Comparison of ENCODE assay signal across 9 cellular contexts in genomic region chr2:28565720-28566295, GRCh38.
DNase-seq lines count a peak whose midpoint lies in the region; ATAC-seq, FAIRE-seq and TF ChIP-seq lines count a peak whose summit lies in the region.
"Had no signal": no experiment of that assay in that cellular context is flagged by ENCODE, and none has a peak within 500 bp of the region (broad histone marks: within the 10 kb centered on the region; RNA-seq: fewer than 3 reads in every experiment).

No MANE protein-coding gene starts in this region.

- peaks cover 0 to 7% of the 10 kb centered on the region in 2 experiments; a peak in 3 of 5 replicates for H3K4me1 ChIP-seq in K562 (replicated peaks in 1 of 2; ENCODE audit: control insufficient read depth in 2 of 2, insufficient read depth in 2 of 2, low read length in 2 of 2)

- H3K4me3 ChIP-seq in NB4 (ENCODE audit: low read depth, low read length) (peak overlapping the region; percentile 67), K562 (no peak overlapping the region)

- no peak overlapping the region for H3K27ac Mint-ChIP-seq in natural killer cell treated with Interleukin-12 subunit alpha and Interleukin-12 subunit beta and Interleukin-15 and Interleukin-18, amount 100 ng/mL, for 72 hours

- DNase-seq in COLO668 (lab: John Stamatoyannopoulos, UW; ENCODE audit: unreplicated experiment) (peak; percentile 60), NB4 (ENCODE audit: low read depth) (no peak), K562 (ENCODE audit: extremely low read depth in 1 of 4, low spot score in 3 of 4) (no peak), SIG-M5 (lab: John Stamatoyannopoulos, UW) (no peak), NCI-H1694 treated with DMSO at 0.1 percent for 48 hours (lab: John Stamatoyannopoulos, UW) (no peak), putamen (ENCODE audit: low spot score) (no peak)
- DNase-seq in natural killer cell treated with Interleukin-12 subunit alpha and Interleukin-12 subunit beta and Interleukin-15 and Interleukin-18, amount 100 ng/mL, for 72 hours (ENCODE audit: low spot score) = no peak
- DNase-seq: activated effector memory CD4-positive, alpha-beta T cell treated with anti-CD3 and anti-CD28 coated beads, Interleukin-2, amount 50 U/mL, for 16 hours had no signal

- no peaks in the 10 kb centered on the region for H4K20me1 ChIP-seq in K562 (replicated peaks; ENCODE audit: control insufficient read depth, insufficient read depth, low read length)

- peaks cover 8 to 21% of the 10 kb centered on the region in 2 experiments; a peak in 4 of 5 replicates for H3K27me3 ChIP-seq in K562 (ENCODE audit: control insufficient read depth in 2 of 2, insufficient read depth in 2 of 2, low read length in 2 of 2)

- no peak overlapping the region for H3K9ac ChIP-seq in K562 (ENCODE audit: insufficient read depth in 1 of 2, low read depth in 2 of 2, low read length in 2 of 2)

- no peak overlapping the region; the same call in 1 of the 2 replicates for H3K4me2 ChIP-seq in K562 (ENCODE audit: insufficient read depth, low read length)

- peaks cover 3 to 4% of the 10 kb centered on the region in 2 donors for H3K4me1 Mint-ChIP-seq in natural killer cell treated with Interleukin-12 subunit alpha and Interleukin-12 subunit beta and Interleukin-15 and Interleukin-18, amount 100 ng/mL, for 72 hours (ENCODE audit: low read depth in 2 of 2)

- no peaks in the 10 kb centered on the region for H3K79me2 ChIP-seq in K562 (ENCODE audit: control insufficient read depth, insufficient read depth, low read length)

- no peaks in the 10 kb centered on the region for H3K9me1 ChIP-seq in K562 (ENCODE audit: control insufficient read depth, insufficient read depth, low read length)

- TF ChIP-seq EP300 in K562 (IDR thresholded peaks at IDR 0.05; ENCODE audit: low read length) = no peak

- POLR2A ChIA-PET in K562 (lab: Yijun Ruan, JAX) = interaction anchor here (0.6 to 1.4 kb wide), 4 partner anchors 9 to 206 kb away, joined by 3 to 5 read pairs (median 4); partner anchors contain the start of gene PPP1CB

- no peaks in the 10 kb centered on the region for H3K36me3 Mint-ChIP-seq in natural killer cell treated with Interleukin-12 subunit alpha and Interleukin-12 subunit beta and Interleukin-15 and Interleukin-18, amount 100 ng/mL, for 72 hours

- no peak for TF ChIP-seq RAD21 in K562 (CRISPR knock-in tag; conservative IDR thresholded peaks at IDR 0.05 in 1 of 2, IDR thresholded peaks at IDR 0.05 in 1 of 2)

- ATAC-seq in K562 (no peak), GM21825 (IDR thresholded peaks at IDR 0.05; ENCODE audit: unreplicated experiment) (no peak)
- ATAC-seq in natural killer cell treated with Interleukin-12 subunit alpha and Interleukin-12 subunit beta and Interleukin-15 and Interleukin-18, amount 100 ng/mL, for 72 hours = no peak

- H3K9me3 ChIP-seq in K562 (replicated peaks; ENCODE audit: control insufficient read depth, insufficient read depth, low read depth, low read length) = no peaks in the 10 kb centered on the region

- TF ChIP-seq POLR2A in NB4 (IDR thresholded peaks at IDR 0.05; ENCODE audit: extremely low read depth, insufficient read length) (no peak), K562 (conservative IDR thresholded peaks at IDR 0.05) (no peak)

- FAIRE-seq in K562 (lab: Jason Lieb, UNC) = no peak

- no TSS peak for BruUV-seq in K562 (replicated peaks; lab: Mats Ljungman, UMichigan)

- in situ Hi-C loops in K562 (cut with MboI) = no loop called here

- 10% methylated on average over 3 of the region's 3 CpGs for WGBS in K562 (ENCODE audit: insufficient coverage, low coverage, missing lambda C conversion rate)

- no peak overlapping the region for H3K27ac ChIP-seq in K562 (ENCODE audit: extremely low read depth, low read depth, low read length)

- H3K4me3 Mint-ChIP-seq in natural killer cell treated with Interleukin-12 subunit alpha and Interleukin-12 subunit beta and Interleukin-15 and Interleukin-18, amount 100 ng/mL, for 72 hours = peak overlapping the region; percentile 85

- H2AFZ ChIP-seq in K562 (ENCODE audit: low read depth, low read length) = no peak overlapping the region

- intact Hi-C loops in K562 (cut with micrococcal nuclease) = loop anchor here (5.0 to 10.0 kb wide), 3 partner anchors 41 to 389 kb away; no protein-coding TSS in a partner anchor

- no peaks in the 10 kb centered on the region for H3K36me3 ChIP-seq in K562 (ENCODE audit: control insufficient read depth, insufficient read depth, low read length)

- CTCF ChIA-PET in K562 (lab: Yijun Ruan, JAX; ENCODE audit: low intra/inter-chr PET ratio) = interaction anchor here (0.5 to 2.6 kb wide), 9 partner anchors 12 to 187 kb away, joined by 3 to 48 read pairs (median 4); partner anchors contain the start of gene PPP1CB

- peaks cover 2 to 7% of the 10 kb centered on the region in 2 donors for H3K27me3 Mint-ChIP-seq in natural killer cell treated with Interleukin-12 subunit alpha and Interleukin-12 subunit beta and Interleukin-15 and Interleukin-18, amount 100 ng/mL, for 72 hours

- TF ChIP-seq CTCF in NB4 (IDR thresholded peaks at IDR 0.05; ENCODE audit: low read depth, low read length) = no peak
- no peak for TF ChIP-seq CTCF in K562 (IDR thresholded peaks at IDR 0.05 in 2 of 3, conservative IDR thresholded peaks at IDR 0.05 in 1 of 3; ENCODE audit: insufficient read depth in 2 of 3, low read depth in 1 of 3, low read length in 3 of 3)

- no peaks in the 10 kb centered on the region for H3K9me3 Mint-ChIP-seq in natural killer cell treated with Interleukin-12 subunit alpha and Interleukin-12 subunit beta and Interleukin-15 and Interleukin-18, amount 100 ng/mL, for 72 hours

TF ChIP-seq in K562, 482 proteins besides CTCF, POLR2A, EP300 and RAD21:
- TF ChIP-seq ZNF263 (CRISPR knock-in tag; IDR thresholded peaks at IDR 0.05; ENCODE audit: borderline replicate concordance) (no peak), RBM25 (IDR thresholded peaks at IDR 0.05; ENCODE audit: low read depth, low read length, severe bottlenecking) (peak; percentile 67), ATF1 (CRISPR knock-in tag; IDR thresholded peaks at IDR 0.05) (no peak), ATF1 (tag; IDR thresholded peaks at IDR 0.05) (no peak), MLX (CRISPR knock-in tag; conservative IDR thresholded peaks at IDR 0.05) (no peak), GATA2 (CRISPR knock-in tag; IDR thresholded peaks at IDR 0.05) (0 out of 2 replicates have a peak, but pooled peaks have one; percentile 29), ZNF324 (CRISPR knock-in tag; IDR thresholded peaks at IDR 0.05) (no peak), CTBP1 (IDR thresholded peaks at IDR 0.05; ENCODE audit: borderline replicate concordance) (no peak), BCOR (IDR thresholded peaks at IDR 0.05) (0 out of 2 replicates have a peak, but pooled peaks have one; percentile 56), ZNF668 (CRISPR knock-in tag; IDR thresholded peaks at IDR 0.05) (no peak), ZFP36 (IDR thresholded peaks at IDR 0.05; ENCODE audit: low read depth, low read length, partially characterized antibody) (peak; percentile 65), RBM22 (IDR thresholded peaks at IDR 0.05; ENCODE audit: low read depth, low read length, poor library complexity, severe bottlenecking) (no peak), DDX20 (tag; IDR thresholded peaks at IDR 0.05; ENCODE audit: low read depth) (no peak), ZNF76 (CRISPR knock-in tag; IDR thresholded peaks at IDR 0.05; ENCODE audit: borderline replicate concordance) (no peak), PREB (CRISPR knock-in tag; IDR thresholded peaks at IDR 0.05) (no peak), BRD9 (IDR thresholded peaks at IDR 0.05; ENCODE audit: low read depth, partially characterized antibody) (peak; percentile 94)
